In the genomic region with DNA sequence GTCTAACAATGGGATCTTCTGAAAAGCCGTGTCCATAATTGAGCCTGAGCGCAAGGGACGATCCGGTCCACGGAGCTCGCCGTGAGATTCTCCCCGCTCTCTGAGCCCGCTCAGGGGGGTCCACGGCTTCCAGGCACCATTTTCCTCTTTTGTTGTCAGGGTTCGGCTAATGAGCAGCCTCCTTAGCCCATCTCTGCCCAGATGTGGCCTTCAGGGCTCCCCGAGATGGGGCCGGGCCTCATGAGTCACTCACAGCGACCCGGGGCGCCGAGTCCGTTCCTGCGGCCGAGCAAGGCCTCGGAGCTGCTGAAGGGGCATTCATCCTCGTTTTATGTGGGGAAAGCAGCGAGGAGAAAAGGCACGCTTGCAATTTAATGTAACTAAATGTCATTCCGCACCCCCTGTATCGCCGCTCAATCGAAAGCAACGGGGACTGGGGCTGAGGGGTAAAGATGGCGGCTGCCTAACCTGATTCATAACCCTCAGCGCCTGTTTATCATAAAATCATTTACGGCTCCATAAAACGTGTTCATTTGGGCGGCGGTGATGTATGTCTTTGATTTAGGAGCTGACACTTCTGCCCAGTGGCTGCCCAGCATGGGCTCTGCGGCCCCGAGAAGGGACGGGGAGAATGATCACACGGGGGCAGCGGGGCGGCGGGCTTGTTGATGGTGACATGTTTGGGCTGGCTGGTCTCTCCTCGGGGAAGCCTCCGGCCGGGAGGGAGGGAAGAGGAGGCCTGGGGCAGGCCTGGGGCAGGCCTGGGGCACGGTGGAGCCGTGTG, we compare ENCODE assay signal across 28 cellular contexts.
"Had no signal": no experiment of that assay in that cellular context is flagged by ENCODE, and none has a peak within 500 bp of the region (broad histone marks: within the 10 kb centered on the region; RNA-seq: fewer than 3 reads in every experiment).

No MANE protein-coding gene starts in this region.

- ATAC-seq: activated CD4-positive, alpha-beta T cell treated with anti-CD3 and anti-CD28 coated beads for 36 hours; activated CD8-positive, alpha-beta memory T cell treated with anti-CD3 and anti-CD28 coated beads, Interleukin-2, amount 10 ng/mL, durations not matched to agents 7 days and 5 days; activated CD8-positive, alpha-beta T cell treated with anti-CD3 and anti-CD28 coated beads, Interleukin-2, amount 10 ng/mL, durations not matched to agents 7 days and 5 days; activated T-cell treated with anti-CD3 and anti-CD28 coated beads, Interleukin-2, amount 50 U/mL, for 72 hours; gastrocnemius medialis; naive thymus-derived CD4-positive, alpha-beta T cell; sciatic nerve; stimulated activated naive B cell treated with anti-CD40 and anti-IgM and Interleukin-4, amounts not matched to agents 10 μg/mL and 1 μg/mL and 100 μg/mL, for 72 hours had no signal

- H3K4me3 Mint-ChIP-seq: activated CD4-positive, alpha-beta T cell treated with anti-CD3 and anti-CD28 coated beads for 36 hours; activated CD8-positive, alpha-beta memory T cell treated with anti-CD3 and anti-CD28 coated beads, Interleukin-2, amount 10 ng/mL, durations not matched to agents 7 days and 5 days; activated CD8-positive, alpha-beta T cell treated with anti-CD3 and anti-CD28 coated beads, Interleukin-2, amount 10 ng/mL, durations not matched to agents 7 days and 5 days; activated naive CD8-positive, alpha-beta T cell; activated T-cell treated with anti-CD3 and anti-CD28 coated beads, Interleukin-2, amount 50 U/mL, for 72 hours; brain; naive thymus-derived CD4-positive, alpha-beta T cell; stimulated activated naive B cell treated with anti-CD40 and anti-IgM and Interleukin-4, amounts not matched to agents 10 μg/mL and 1 μg/mL and 100 μg/mL, for 72 hours; T-helper 2 cell treated with Interferon-gamma antibody and Interleukin-4, amounts not matched to agents 5 μg/mL and 100 μg/mL, for 36 hours had no signal

- H3K4me1 ChIP-seq: colonic mucosa, gastrocnemius medialis, stomach, tibial artery had no signal

- H3K27ac ChIP-seq: cardiac muscle cell, colonic mucosa, gastrocnemius medialis, hepatocyte, skin epidermis, stomach, tibial artery had no signal

- H3K36me3 Mint-ChIP-seq: activated naive CD8-positive, alpha-beta T cell; brain; naive thymus-derived CD4-positive, alpha-beta T cell had no signal

- H3K27me3 ChIP-seq: cardiac muscle cell, colonic mucosa, hepatocyte had no signal

- DNase-seq: activated CD4-positive, alpha-beta T cell treated with anti-CD3 and anti-CD28 coated beads for 36 hours; activated CD4-positive, CD25-positive, alpha-beta regulatory T cell; activated CD8-positive, alpha-beta memory T cell treated with anti-CD3 and anti-CD28 coated beads, Interleukin-2, amount 10 ng/mL, durations not matched to agents 7 days and 5 days; activated CD8-positive, alpha-beta T cell treated with anti-CD3 and anti-CD28 coated beads, Interleukin-2, amount 10 ng/mL, durations not matched to agents 7 days and 5 days; activated naive CD4-positive, alpha-beta T cell treated with Interleukin-2 at 50 U/mL for 16 hours; activated T-cell treated with anti-CD3 and anti-CD28 coated beads for 4 hours; activated T-cell treated with anti-CD3 and anti-CD28 coated beads, Interleukin-2, amount 50 U/mL, for 72 hours; anterior cingulate cortex; cerebellar nuclear complex; colonic mucosa; effector CD8-positive, alpha-beta T cell; gastrocnemius medialis; glutamatergic neuron; islet precursor cell; midbrain; naive thymus-derived CD4-positive, alpha-beta T cell; stimulated activated CD4-positive, alpha-beta T cell treated with anti-CD3 and anti-CD28 coated beads, Interleukin-1b, Interleukin-23, amount 100 ng/mL, for 48 hours; stimulated activated naive B cell treated with anti-CD40 and anti-IgM and Interleukin-4, amounts not matched to agents 10 μg/mL and 1 μg/mL and 100 μg/mL, for 72 hours; stomach; T-helper 1 cell; tibial artery had no signal

- H3K79me2 ChIP-seq: hepatocyte had no signal

- H3K4me3 ChIP-seq: cardiac muscle cell, colonic mucosa, gastrocnemius medialis, hepatocyte, skin epidermis, stomach, tibial artery had no signal

- H3K27me3 Mint-ChIP-seq: activated CD8-positive, alpha-beta memory T cell treated with anti-CD3 and anti-CD28 coated beads, Interleukin-2, amount 10 ng/mL, durations not matched to agents 7 days and 5 days had no signal

- H3K4me1 Mint-ChIP-seq: activated CD4-positive, alpha-beta T cell treated with anti-CD3 and anti-CD28 coated beads for 36 hours; activated CD8-positive, alpha-beta memory T cell treated with anti-CD3 and anti-CD28 coated beads, Interleukin-2, amount 10 ng/mL, durations not matched to agents 7 days and 5 days; naive thymus-derived CD4-positive, alpha-beta T cell had no signal

- H3K9me3 ChIP-seq: colonic mucosa, gastrocnemius medialis, tibial artery had no signal

- H3K27ac Mint-ChIP-seq: activated CD4-positive, alpha-beta T cell treated with anti-CD3 and anti-CD28 coated beads for 36 hours; activated CD8-positive, alpha-beta memory T cell treated with anti-CD3 and anti-CD28 coated beads, Interleukin-2, amount 10 ng/mL, durations not matched to agents 7 days and 5 days; activated CD8-positive, alpha-beta T cell treated with anti-CD3 and anti-CD28 coated beads, Interleukin-2, amount 10 ng/mL, durations not matched to agents 7 days and 5 days; activated naive CD8-positive, alpha-beta T cell; activated T-cell treated with anti-CD3 and anti-CD28 coated beads, Interleukin-2, amount 50 U/mL, for 72 hours; naive thymus-derived CD4-positive, alpha-beta T cell; stimulated activated naive B cell treated with anti-CD40 and anti-IgM and Interleukin-4, amounts not matched to agents 10 μg/mL and 1 μg/mL and 100 μg/mL, for 72 hours; T-helper 2 cell treated with Interferon-gamma antibody and Interleukin-4, amounts not matched to agents 5 μg/mL and 100 μg/mL, for 36 hours had no signal

- H2AFZ ChIP-seq: hepatocyte had no signal

- H3K36me3 ChIP-seq: cardiac muscle cell, colonic mucosa, gastrocnemius medialis, stomach, tibial artery had no signal

- H3K4me2 ChIP-seq: hepatocyte had no signal
